1 cellular context compared by ENCODE assay signal in genomic region chr17:66347661-66348604, GRCh38.
A peak's percentile ranks its signal among the peaks of the same experiment; 100 is the strongest.
TF ChIP-seq lines count a peak whose summit lies in the region.

No MANE protein-coding gene starts in this region.

TF ChIP-seq in HepG2, 621 proteins besides CTCF, POLR2A, EP300 and RAD21 (continued from another document):
- TF ChIP-seq, protein P1, sequence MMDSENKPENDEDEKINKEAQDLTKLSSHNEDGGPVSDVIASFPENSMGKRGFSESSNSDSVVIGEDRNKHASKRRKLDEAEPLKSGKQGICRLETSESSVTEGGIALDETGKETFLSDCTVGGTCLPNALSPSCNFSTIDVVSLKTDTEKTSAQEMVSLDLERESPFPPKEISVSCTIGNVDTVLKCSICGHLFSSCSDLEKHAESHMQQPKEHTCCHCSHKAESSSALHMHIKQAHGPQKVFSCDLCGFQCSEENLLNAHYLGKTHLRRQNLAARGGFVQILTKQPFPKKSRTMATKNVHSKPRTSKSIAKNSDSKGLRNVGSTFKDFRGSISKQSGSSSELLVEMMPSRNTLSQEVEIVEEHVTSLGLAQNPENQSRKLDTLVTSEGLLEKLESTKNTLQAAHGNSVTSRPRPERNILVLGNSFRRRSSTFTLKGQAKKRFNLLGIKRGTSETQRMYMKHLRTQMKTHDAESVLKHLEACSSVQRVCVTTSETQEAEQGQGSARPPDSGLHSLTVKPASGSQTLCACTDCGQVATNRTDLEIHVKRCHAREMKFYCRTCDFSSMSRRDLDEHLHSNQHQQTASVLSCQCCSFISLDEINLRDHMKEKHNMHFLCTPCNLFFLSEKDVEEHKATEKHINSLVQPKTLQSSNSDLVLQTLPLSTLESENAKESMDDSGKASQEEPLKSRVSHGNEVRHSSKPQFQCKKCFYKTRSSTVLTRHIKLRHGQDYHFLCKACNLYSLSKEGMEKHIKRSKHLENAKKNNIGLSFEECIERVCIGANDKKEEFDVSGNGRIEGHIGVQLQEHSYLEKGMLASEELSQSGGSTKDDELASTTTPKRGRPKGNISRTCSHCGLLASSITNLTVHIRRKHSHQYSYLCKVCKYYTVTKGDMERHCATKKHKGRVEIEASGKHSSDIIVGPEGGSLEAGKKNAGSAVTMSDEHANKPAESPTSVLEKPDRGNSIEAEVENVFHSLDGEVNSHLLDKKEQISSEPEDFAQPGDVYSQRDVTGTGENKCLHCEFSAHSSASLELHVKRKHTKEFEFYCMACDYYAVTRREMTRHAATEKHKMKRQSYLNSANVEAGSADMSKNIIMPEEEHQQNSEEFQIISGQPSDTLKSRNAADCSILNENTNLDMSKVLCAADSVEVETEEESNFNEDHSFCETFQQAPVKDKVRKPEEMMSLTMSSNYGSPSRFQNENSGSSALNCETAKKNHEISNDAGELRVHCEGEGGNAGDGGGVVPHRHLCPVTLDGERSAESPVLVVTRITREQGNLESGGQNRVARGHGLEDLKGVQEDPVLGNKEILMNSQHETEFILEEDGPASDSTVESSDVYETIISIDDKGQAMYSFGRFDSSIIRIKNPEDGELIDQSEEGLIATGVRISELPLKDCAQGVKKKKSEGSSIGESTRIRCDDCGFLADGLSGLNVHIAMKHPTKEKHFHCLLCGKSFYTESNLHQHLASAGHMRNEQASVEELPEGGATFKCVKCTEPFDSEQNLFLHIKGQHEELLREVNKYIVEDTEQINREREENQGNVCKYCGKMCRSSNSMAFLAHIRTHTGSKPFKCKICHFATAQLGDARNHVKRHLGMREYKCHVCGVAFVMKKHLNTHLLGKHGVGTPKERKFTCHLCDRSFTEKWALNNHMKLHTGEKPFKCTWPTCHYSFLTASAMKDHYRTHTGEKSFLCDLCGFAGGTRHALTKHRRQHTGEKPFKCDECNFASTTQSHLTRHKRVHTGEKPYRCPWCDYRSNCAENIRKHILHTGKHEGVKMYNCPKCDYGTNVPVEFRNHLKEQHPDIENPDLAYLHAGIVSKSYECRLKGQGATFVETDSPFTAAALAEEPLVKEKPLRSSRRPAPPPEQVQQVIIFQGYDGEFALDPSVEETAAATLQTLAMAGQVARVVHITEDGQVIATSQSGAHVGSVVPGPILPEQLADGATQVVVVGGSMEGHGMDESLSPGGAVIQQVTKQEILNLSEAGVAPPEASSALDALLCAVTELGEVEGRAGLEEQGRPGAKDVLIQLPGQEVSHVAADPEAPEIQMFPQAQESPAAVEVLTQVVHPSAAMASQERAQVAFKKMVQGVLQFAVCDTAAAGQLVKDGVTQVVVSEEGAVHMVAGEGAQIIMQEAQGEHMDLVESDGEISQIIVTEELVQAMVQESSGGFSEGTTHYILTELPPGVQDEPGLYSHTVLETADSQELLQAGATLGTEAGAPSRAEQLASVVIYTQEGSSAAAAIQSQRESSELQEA (CRISPR knock-in tag; IDR thresholded peaks at IDR 0.05; ENCODE audit: not compliant biosample characterization), result no peak
- TF ChIP-seq IRX3 (CRISPR knock-in tag; IDR thresholded peaks at IDR 0.05; ENCODE audit: borderline replicate concordance, low read depth) (no peak), LBX2 (CRISPR knock-in tag; IDR thresholded peaks at IDR 0.05; ENCODE audit: borderline replicate concordance) (no peak), SOX13 (IDR thresholded peaks at IDR 0.05) (no peak), SOX13 (CRISPR knock-in tag; conservative IDR thresholded peaks at IDR 0.05 in 1 of 2, IDR thresholded peaks at IDR 0.05 in 1 of 2) (peak in 1 of 2 experiments; percentile 5; a peak in 1 of 4 replicates), SUZ12 (IDR thresholded peaks at IDR 0.05; ENCODE audit: low read depth, low read length) (no peak), ZBTB14 (CRISPR knock-in tag; IDR thresholded peaks at IDR 0.05) (no peak), FOXA1 (IDR thresholded peaks at IDR 0.05) (no peak), FOXA1 (CRISPR knock-in tag; IDR thresholded peaks at IDR 0.05) (0 out of 2 replicates have a peak, but pooled peaks have one; percentile 40), DMTF1 (CRISPR knock-in tag; IDR thresholded peaks at IDR 0.05) (no peak), HOXA5 (CRISPR knock-in tag; IDR thresholded peaks at IDR 0.05) (no peak), FOXP1 (IDR thresholded peaks at IDR 0.05) (no peak), FOXP1 (CRISPR knock-in tag; IDR thresholded peaks at IDR 0.05) (no peak), SP2 (CRISPR knock-in tag; IDR thresholded peaks at IDR 0.05) (no peak), ZNF749 (CRISPR knock-in tag; IDR thresholded peaks at IDR 0.05; ENCODE audit: borderline replicate concordance) (no peak), ZBTB7A (CRISPR knock-in tag; IDR thresholded peaks at IDR 0.05) (no peak), HHEX (CRISPR knock-in tag; IDR thresholded peaks at IDR 0.05) (no peak), ZNF143 (CRISPR knock-in tag; IDR thresholded peaks at IDR 0.05) (no peak), SYNCRIP (IDR thresholded peaks at IDR 0.05; ENCODE audit: insufficient read depth, low read depth, low read length) (no peak)
- TF ChIP-seq, protein P2, sequence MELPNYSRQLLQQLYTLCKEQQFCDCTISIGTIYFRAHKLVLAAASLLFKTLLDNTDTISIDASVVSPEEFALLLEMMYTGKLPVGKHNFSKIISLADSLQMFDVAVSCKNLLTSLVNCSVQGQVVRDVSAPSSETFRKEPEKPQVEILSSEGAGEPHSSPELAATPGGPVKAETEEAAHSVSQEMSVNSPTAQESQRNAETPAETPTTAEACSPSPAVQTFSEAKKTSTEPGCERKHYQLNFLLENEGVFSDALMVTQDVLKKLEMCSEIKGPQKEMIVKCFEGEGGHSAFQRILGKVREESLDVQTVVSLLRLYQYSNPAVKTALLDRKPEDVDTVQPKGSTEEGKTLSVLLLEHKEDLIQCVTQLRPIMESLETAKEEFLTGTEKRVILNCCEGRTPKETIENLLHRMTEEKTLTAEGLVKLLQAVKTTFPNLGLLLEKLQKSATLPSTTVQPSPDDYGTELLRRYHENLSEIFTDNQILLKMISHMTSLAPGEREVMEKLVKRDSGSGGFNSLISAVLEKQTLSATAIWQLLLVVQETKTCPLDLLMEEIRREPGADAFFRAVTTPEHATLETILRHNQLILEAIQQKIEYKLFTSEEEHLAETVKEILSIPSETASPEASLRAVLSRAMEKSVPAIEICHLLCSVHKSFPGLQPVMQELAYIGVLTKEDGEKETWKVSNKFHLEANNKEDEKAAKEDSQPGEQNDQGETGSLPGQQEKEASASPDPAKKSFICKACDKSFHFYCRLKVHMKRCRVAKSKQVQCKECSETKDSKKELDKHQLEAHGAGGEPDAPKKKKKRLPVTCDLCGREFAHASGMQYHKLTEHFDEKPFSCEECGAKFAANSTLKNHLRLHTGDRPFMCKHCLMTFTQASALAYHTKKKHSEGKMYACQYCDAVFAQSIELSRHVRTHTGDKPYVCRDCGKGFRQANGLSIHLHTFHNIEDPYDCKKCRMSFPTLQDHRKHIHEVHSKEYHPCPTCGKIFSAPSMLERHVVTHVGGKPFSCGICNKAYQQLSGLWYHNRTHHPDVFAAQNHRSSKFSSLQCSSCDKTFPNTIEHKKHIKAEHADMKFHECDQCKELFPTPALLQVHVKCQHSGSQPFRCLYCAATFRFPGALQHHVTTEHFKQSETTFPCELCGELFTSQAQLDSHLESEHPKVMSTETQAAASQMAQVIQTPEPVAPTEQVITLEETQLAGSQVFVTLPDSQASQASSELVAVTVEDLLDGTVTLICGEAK (IDR thresholded peaks at IDR 0.05), result peak; percentile 32; the same call in 1 of the 2 replicates
- TF ChIP-seq, protein P2 (CRISPR knock-in tag; IDR thresholded peaks at IDR 0.05), result 0 out of 2 replicates have a peak, but pooled peaks have one; percentile 32
- TF ChIP-seq, protein P3, sequence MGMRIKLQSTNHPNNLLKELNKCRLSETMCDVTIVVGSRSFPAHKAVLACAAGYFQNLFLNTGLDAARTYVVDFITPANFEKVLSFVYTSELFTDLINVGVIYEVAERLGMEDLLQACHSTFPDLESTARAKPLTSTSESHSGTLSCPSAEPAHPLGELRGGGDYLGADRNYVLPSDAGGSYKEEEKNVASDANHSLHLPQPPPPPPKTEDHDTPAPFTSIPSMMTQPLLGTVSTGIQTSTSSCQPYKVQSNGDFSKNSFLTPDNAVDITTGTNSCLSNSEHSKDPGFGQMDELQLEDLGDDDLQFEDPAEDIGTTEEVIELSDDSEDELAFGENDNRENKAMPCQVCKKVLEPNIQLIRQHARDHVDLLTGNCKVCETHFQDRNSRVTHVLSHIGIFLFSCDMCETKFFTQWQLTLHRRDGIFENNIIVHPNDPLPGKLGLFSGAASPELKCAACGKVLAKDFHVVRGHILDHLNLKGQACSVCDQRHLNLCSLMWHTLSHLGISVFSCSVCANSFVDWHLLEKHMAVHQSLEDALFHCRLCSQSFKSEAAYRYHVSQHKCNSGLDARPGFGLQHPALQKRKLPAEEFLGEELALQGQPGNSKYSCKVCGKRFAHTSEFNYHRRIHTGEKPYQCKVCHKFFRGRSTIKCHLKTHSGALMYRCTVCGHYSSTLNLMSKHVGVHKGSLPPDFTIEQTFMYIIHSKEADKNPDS (CRISPR knock-in tag; IDR thresholded peaks at IDR 0.05), result no peak
